ENCODE assay signal across 17 cellular contexts in genomic region chr17:78367193-78367592, GRCh38. TPM values are rescaled to one million over a fixed set of nuclear protein-coding genes. Genes with fewer than 3 reads are reported as not detected.
DNase-seq lines count a peak whose midpoint lies in the region; ATAC-seq, FAIRE-seq and TF ChIP-seq lines count a peak whose summit lies in the region.
"Had no signal": no experiment of that assay in that cellular context is flagged by ENCODE, and none has a peak within 500 bp of the region (broad histone marks: within the 10 kb centered on the region; RNA-seq: fewer than 3 reads in every experiment).

No MANE protein-coding gene starts in this region.

- H3K27me3 ChIP-seq in BLaER1, result peaks cover 12% of the 10 kb centered on the region; the same call in 1 of the 2 replicates
- peaks cover 36% of the 10 kb centered on the region for H3K27me3 ChIP-seq in NT2/D1 (ENCODE audit: insufficient read depth, insufficient read length)
- H3K27me3 ChIP-seq: Peyer's patch had no signal

- H3K4me3 ChIP-seq in BLaER1 (no peak overlapping the region), NT2/D1 (ENCODE audit: insufficient read length, low read depth) (no peak overlapping the region)
- H3K4me3 ChIP-seq: GM12878, K562, Peyer's patch had no signal

- H3K9ac ChIP-seq in BLaER1 (no peak overlapping the region), NT2/D1 (ENCODE audit: insufficient read length, low read depth) (peak overlapping the region; percentile 17)

- H3K4me2 ChIP-seq in BLaER1, result peak overlapping the region; percentile 68

- DNase-seq in NT2/D1 (ENCODE audit: low read depth, low spot score) (no peak), left kidney (ENCODE audit: low read depth, low spot score) (peak; percentile 57), osteocyte (ENCODE audit: extremely low spot score, unreplicated experiment) (no peak), NCI-H69 (lab: John Stamatoyannopoulos, UW) (no peak), urothelium cell line (ENCODE audit: low spot score) (no peak)
- DNase-seq in activated CD4-positive, alpha-beta T cell treated with anti-CD3 and anti-CD28 coated beads, Interleukin-2, amount 50 U/mL, for 48 hours, result no peak
- DNase-seq: DND-41, GDM1, NCI-H1930, NCI-H2171, NCI-H446, NCI-H748 treated with DMSO at 0.1 percent for 48 hours, Peyer's patch had no signal

- ATAC-seq in GM21576 (IDR thresholded peaks at IDR 0.05; ENCODE audit: unreplicated experiment), result no peak
- ATAC-seq: K562 had no signal

- H3K4me1 Mint-ChIP-seq in osteocyte (ENCODE audit: unreplicated experiment), result peaks cover 55% of the 10 kb centered on the region

- FAIRE-seq in urothelium cell line (lab: Jason Lieb, UNC), result no peak
- FAIRE-seq: GM12878, K562 had no signal

- peak overlapping the region; percentile 19; the same call in 1 of the 2 replicates for H3K27ac ChIP-seq in BLaER1

- H3K9me3 ChIP-seq in BLaER1, result no peaks in the 10 kb centered on the region
- H3K9me3 ChIP-seq in NT2/D1 (ENCODE audit: insufficient read depth, low read length), result no peaks in the 10 kb centered on the region
- H3K9me3 ChIP-seq: Peyer's patch had no signal

- peaks cover 52% of the 10 kb centered on the region for H3K4me1 ChIP-seq in BLaER1
- peaks cover 42% of the 10 kb centered on the region for H3K4me1 ChIP-seq in NT2/D1 (ENCODE audit: insufficient read depth, insufficient read length)

- H3K9me3 Mint-ChIP-seq in osteocyte (ENCODE audit: unreplicated experiment), result no peaks in the 10 kb centered on the region

- H4K20me1 ChIP-seq in BLaER1, result no peaks in the 10 kb centered on the region

- TF ChIP-seq CTCF in osteocyte (IDR thresholded peaks at IDR 0.05), result no peak

- H3K27ac Mint-ChIP-seq in osteocyte (ENCODE audit: unreplicated experiment), result peak overlapping the region; percentile 98

- no peaks in the 10 kb centered on the region for H3K27me3 Mint-ChIP-seq in osteocyte (ENCODE audit: unreplicated experiment)

- H3K4me3 Mint-ChIP-seq in osteocyte (ENCODE audit: unreplicated experiment), result no peak overlapping the region

- no peaks in the 10 kb centered on the region for H3K36me3 Mint-ChIP-seq in osteocyte (ENCODE audit: unreplicated experiment)

- no peaks in the 10 kb centered on the region for H3K36me3 ChIP-seq in BLaER1
- H3K36me3 ChIP-seq in NT2/D1 (ENCODE audit: insufficient read depth, insufficient read length, low read length), result no peaks in the 10 kb centered on the region
- H3K36me3 ChIP-seq: Peyer's patch had no signal

RNA-seq across cellular contexts. Expression of gene SOCS3, which starts 7.3 kb away (rescaled TPM):
- 79.1 and 86.4 TPM in 2 replicates for total RNA-seq in osteocyte

RNA-seq across cellular contexts. Expression of gene PGS1, which starts 11.3 kb away (rescaled TPM):
- total RNA-seq in osteocyte, result 52.7 and 53.0 TPM in 2 replicates
